Comparison of ENCODE assay signal across 8 cellular contexts in the genomic region with DNA sequence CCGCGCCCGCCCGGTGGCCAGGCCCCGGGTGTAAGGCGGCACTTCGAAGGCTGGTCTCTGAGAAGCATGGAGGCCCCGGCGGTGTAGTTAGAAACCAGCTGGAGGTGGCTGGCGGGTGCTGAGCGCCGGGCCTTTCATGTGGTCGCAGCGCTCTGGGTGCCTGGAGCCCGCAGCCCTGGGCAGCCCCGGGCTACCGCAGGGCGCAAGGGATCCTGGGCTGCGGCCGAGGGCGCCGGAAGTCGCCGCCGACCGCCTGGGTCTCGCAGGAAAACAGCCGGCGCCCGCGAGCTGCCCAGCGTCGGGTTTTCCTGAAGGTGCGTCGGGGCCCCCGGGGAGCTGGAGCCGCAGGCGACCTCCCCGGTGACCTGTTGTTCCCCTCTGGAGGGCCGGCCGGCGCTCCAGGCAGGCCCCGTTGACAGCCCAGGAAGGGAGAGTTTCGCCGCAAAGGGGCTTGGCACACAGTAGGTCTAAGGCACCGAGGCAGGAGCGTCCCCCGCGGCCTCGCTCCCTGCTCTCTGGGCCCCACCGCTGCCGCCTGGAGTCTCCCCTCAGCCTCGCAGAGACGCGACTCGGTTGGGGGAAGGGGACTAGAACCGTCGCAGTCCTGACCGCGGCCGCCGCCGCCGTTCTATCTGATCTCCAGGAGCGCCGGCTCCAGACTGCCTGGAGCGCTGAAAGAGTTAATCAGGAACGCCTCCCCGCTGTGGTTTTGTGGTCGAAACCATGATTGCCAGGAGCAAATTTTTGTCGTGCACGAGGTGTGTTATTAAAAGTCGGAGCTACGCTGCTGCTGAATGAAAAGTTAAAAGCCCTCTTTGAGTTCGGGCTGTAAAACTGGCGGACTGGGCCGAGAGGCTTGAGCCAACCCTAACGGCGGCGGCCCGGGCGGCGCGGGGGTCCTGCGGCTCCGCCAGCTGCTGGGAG. TPM values are rescaled to one million over a fixed set of nuclear protein-coding genes. Genes with fewer than 3 reads are reported as not detected.
DNase-seq lines count a peak whose midpoint lies in the region; ATAC-seq and TF ChIP-seq lines count a peak whose summit lies in the region.

No MANE protein-coding gene starts in this region.

- no peaks in the 10 kb centered on the region for H3K9me3 Mint-ChIP-seq in chondrocyte (ENCODE audit: low read depth)

- H3K27ac Mint-ChIP-seq in chondrocyte (ENCODE audit: unreplicated experiment), result peak overlapping the region; percentile 89

- no peaks in the 10 kb centered on the region for H3K36me3 ChIP-seq in ACC112 (ENCODE audit: insufficient read depth, low read length)
- no peaks in the 10 kb centered on the region for H3K36me3 ChIP-seq in KMS-11 (ENCODE audit: insufficient read depth)

- peaks cover 11% of the 10 kb centered on the region for H3K4me1 ChIP-seq in ACC112 (ENCODE audit: control insufficient read depth, insufficient read depth, low read length, unreplicated experiment)
- H3K4me1 ChIP-seq in KMS-11 (ENCODE audit: low read depth, poor library complexity, severe bottlenecking), result peaks cover 42% of the 10 kb centered on the region

- peak overlapping the region; percentile 94 for H3K4me2 ChIP-seq in KMS-11

- H2AFZ ChIP-seq in ACC112 (ENCODE audit: low read length, unreplicated experiment), result peak overlapping the region; percentile 40
- H2AFZ ChIP-seq in KMS-11 (ENCODE audit: low read depth), result peak overlapping the region; percentile 86

- peak overlapping the region; percentile 55; the same call in 1 of the 2 replicates for H3K9ac ChIP-seq in KMS-11

- no peak for TF ChIP-seq CTCF in KMS-11 (conservative IDR thresholded peaks at IDR 0.05; ENCODE audit: low read depth, low read length)
- peak; percentile 26 for TF ChIP-seq CTCF in chondrocyte (IDR thresholded peaks at IDR 0.05)

- ATAC-seq in GM19025 (IDR thresholded peaks at IDR 0.05; ENCODE audit: low read depth, unreplicated experiment) (peak; percentile 75), left lobe of liver (peak; percentile 87)

- peak; percentile 32 for DNase-seq in activated CD4-positive, alpha-beta T cell treated with anti-CD3 and anti-CD28 coated beads for 1 hour
- no peak for DNase-seq in chondrocyte (ENCODE audit: low spot score)
- peak; percentile 64 for DNase-seq in left lobe of liver (ENCODE audit: low spot score)
- DNase-seq in stimulated activated CD4-positive, alpha-beta T cell treated with anti-CD3 and anti-CD28 coated beads, TNF-alpha, amount 100 ng/mL, for 1 hour (ENCODE audit: low read depth in 3 of 3, low spot score in 1 of 3), result peak; percentile 18 to 47 (median 19)
- no peak for DNase-seq in NCI-H187 treated with DMSO at 0.1 percent for 48 hours (lab: John Stamatoyannopoulos, UW)

- peak overlapping the region; percentile 79 for H3K4me3 Mint-ChIP-seq in chondrocyte (ENCODE audit: unreplicated experiment)

- H3K4me1 Mint-ChIP-seq in chondrocyte (ENCODE audit: low read depth), result peaks cover 36% of the 10 kb centered on the region

- H3K27ac ChIP-seq in ACC112 (ENCODE audit: low read depth, low read length) (no peak overlapping the region), KMS-11 (peak overlapping the region; percentile 51)

- H3K27me3 ChIP-seq in ACC112 (ENCODE audit: insufficient read depth, low read length) (peaks cover 60% of the 10 kb centered on the region), KMS-11 (ENCODE audit: insufficient read depth, low read depth) (peaks cover 50% of the 10 kb centered on the region)

- H3K4me3 ChIP-seq in ACC112 (ENCODE audit: low read depth, low read length) (peak overlapping the region; percentile 60), KMS-11 (IDR thresholded peaks at IDR 0.05; ENCODE audit: insufficient read depth, low read depth, low read length) (peak overlapping the region; percentile 84)

- no peaks in the 10 kb centered on the region for H4K20me1 ChIP-seq in KMS-11 (ENCODE audit: insufficient read depth)

- no peaks in the 10 kb centered on the region for H3K36me3 Mint-ChIP-seq in chondrocyte (ENCODE audit: low read depth)

- H3K79me2 ChIP-seq in ACC112 (ENCODE audit: control insufficient read depth, insufficient read depth, low read length, unreplicated experiment), result no peaks in the 10 kb centered on the region
- no peaks in the 10 kb centered on the region for H3K79me2 ChIP-seq in KMS-11 (ENCODE audit: insufficient read depth, low read depth)

- H3K27me3 Mint-ChIP-seq in chondrocyte (ENCODE audit: low read depth), result peaks cover 21% of the 10 kb centered on the region

RNA-seq across cellular contexts. Expression of gene GRHL3, which starts 2.8 kb away (rescaled TPM):
- total RNA-seq in chondrocyte (0.07 TPM in 1 of 3 replicates, not detected in the others), left lobe of liver (0.40 TPM)

Comparison
In these comparisons a context has a peak if more than half of its experiments do, and no peak if none do; other contexts are left out.
1. DNase-seq: peak in activated CD4-positive, alpha-beta T cell treated with anti-CD3 and anti-CD28 coated beads for 1 hour (single experiment), left lobe of liver (single experiment) and stimulated activated CD4-positive, alpha-beta T cell treated with anti-CD3 and anti-CD28 coated beads, TNF-alpha, amount 100 ng/mL, for 1 hour (3 of 3); none in chondrocyte (single experiment) and NCI-H187 treated with DMSO at 0.1 percent for 48 hours (single experiment).